9 cellular contexts compared by ENCODE assay signal in genomic region chr9:21194867-21195776, GRCh38. TPM values are rescaled to one million over a fixed set of nuclear protein-coding genes. Genes with fewer than 3 reads are reported as not detected.
DNase-seq lines count a peak whose midpoint lies in the region; ATAC-seq, FAIRE-seq and TF ChIP-seq lines count a peak whose summit lies in the region.
"Not testable (repeated sequence)": the region's sequence is repeated elsewhere in the genome, so short reads cannot be mapped to it uniquely, and the experiment has no call there.
"Had no signal": no experiment of that assay in that cellular context is flagged by ENCODE, and none has a peak within 500 bp of the region (broad histone marks: within the 10 kb centered on the region; RNA-seq: fewer than 3 reads in every experiment).

No MANE protein-coding gene starts in this region.

- H3K9me3 Mint-ChIP-seq in activated T-helper 17 cell treated with anti-CD3 and anti-CD28 coated beads, Interleukin-2, amount 50 U/mL, for 72 hours; naive thymus-derived CD8-positive, alpha-beta T cell: not testable (repeated sequence)

- H3K27me3 Mint-ChIP-seq in activated T-helper 17 cell treated with anti-CD3 and anti-CD28 coated beads, Interleukin-2, amount 50 U/mL, for 72 hours; naive thymus-derived CD8-positive, alpha-beta T cell: not testable (repeated sequence)

- peak; percentile 70 for FAIRE-seq in GM12892 (lab: Jason Lieb, UNC)

- ATAC-seq in GM21786 (IDR thresholded peaks at IDR 0.05; ENCODE audit: unreplicated experiment) (peak; percentile 94), HG03460 (IDR thresholded peaks at IDR 0.05; ENCODE audit: unreplicated experiment) (peak; percentile 87)
- ATAC-seq in activated T-helper 17 cell treated with anti-CD3 and anti-CD28 coated beads, Interleukin-2, amount 50 U/mL, for 72 hours (replicated peaks), result peak; percentile 76
- ATAC-seq in naive thymus-derived CD8-positive, alpha-beta T cell, result peak; percentile 91 to 97

- not testable (repeated sequence) for H3K27ac Mint-ChIP-seq in activated T-helper 17 cell treated with anti-CD3 and anti-CD28 coated beads, Interleukin-2, amount 50 U/mL, for 72 hours; naive thymus-derived CD8-positive, alpha-beta T cell

- peak overlapping the region; percentile 40 for H3K4me3 Mint-ChIP-seq in activated T-helper 17 cell treated with anti-CD3 and anti-CD28 coated beads, Interleukin-2, amount 50 U/mL, for 72 hours
- peak overlapping the region; percentile 33 to 78 (median 56) for H3K4me3 Mint-ChIP-seq in naive thymus-derived CD8-positive, alpha-beta T cell

- not testable (repeated sequence) for H3K36me3 Mint-ChIP-seq in activated T-helper 17 cell treated with anti-CD3 and anti-CD28 coated beads, Interleukin-2, amount 50 U/mL, for 72 hours (ENCODE audit: low read depth); naive thymus-derived CD8-positive, alpha-beta T cell

- peak; percentile 52 for TF ChIP-seq CTCF in fibroblast of mammary gland (conservative IDR thresholded peaks at IDR 0.05; ENCODE audit: control insufficient read depth, insufficient read depth, low read depth, low read length)

- DNase-seq in A172 (ENCODE audit: low spot score) (peak; percentile 25), OCI-M1 (lab: John Stamatoyannopoulos, UW) (peak; percentile 74), fibroblast of mammary gland (ENCODE audit: low read depth) (peak; percentile 21)
- not testable (repeated sequence) for DNase-seq in GM12892 (ENCODE audit: insufficient read length)
- peak in 7 of 10 donors; percentile 6 to 57 (median 43) for DNase-seq in naive thymus-derived CD8-positive, alpha-beta T cell

- POLR2A ChIA-PET in naive thymus-derived CD8-positive, alpha-beta T cell (lab: Charles Lee), result not testable (repeated sequence)

- not testable (repeated sequence) for H3K4me1 Mint-ChIP-seq in activated T-helper 17 cell treated with anti-CD3 and anti-CD28 coated beads, Interleukin-2, amount 50 U/mL, for 72 hours; naive thymus-derived CD8-positive, alpha-beta T cell

- H3K4me3 ChIP-seq in fibroblast of mammary gland (ENCODE audit: control insufficient read depth, low read depth, low read length), result not testable (repeated sequence)

- TF ChIP-seq POLR2A in GM12892 (IDR thresholded peaks at IDR 0.05; ENCODE audit: low read depth, low read length), result not testable (repeated sequence)

RNA-seq across cellular contexts. Expression of gene IFNA7, which starts 6.9 kb away (rescaled TPM):
- not detected in 2 replicates for total RNA-seq in A172 (2014; rRNA removed; shearing (Covaris generic))
- polyA plus RNA-seq in GM12892 (2012; ENCODE audit: missing spikeins), result not detected
- not detected for total RNA-seq in activated T-helper 17 cell treated with anti-CD3 and anti-CD28 coated beads, Interleukin-2, amount 50 U/mL, for 72 hours
- not detected for total RNA-seq in naive thymus-derived CD8-positive, alpha-beta T cell
- polyA plus RNA-seq in naive thymus-derived CD8-positive, alpha-beta T cell, result not detected
- total RNA-seq: occipital lobe had no signal

RNA-seq across cellular contexts. Expression of gene IFNA4, which starts 7.7 kb away (rescaled TPM):
- total RNA-seq in A172 (2014; rRNA removed; shearing (Covaris generic)), result not detected in 2 replicates
- not detected for polyA plus RNA-seq in GM12892 (2012; ENCODE audit: missing spikeins)
- total RNA-seq in activated T-helper 17 cell treated with anti-CD3 and anti-CD28 coated beads, Interleukin-2, amount 50 U/mL, for 72 hours, result not detected
- total RNA-seq in naive thymus-derived CD8-positive, alpha-beta T cell, result not detected
- not detected for polyA plus RNA-seq in naive thymus-derived CD8-positive, alpha-beta T cell
- total RNA-seq: occipital lobe had no signal

RNA-seq across cellular contexts. Expression of gene IFNA10, which starts 11.8 kb away (rescaled TPM):
- total RNA-seq in A172 (2014; rRNA removed; shearing (Covaris generic)), result not detected in 2 replicates
- not detected for polyA plus RNA-seq in GM12892 (2012; ENCODE audit: missing spikeins)
- not detected for total RNA-seq in activated T-helper 17 cell treated with anti-CD3 and anti-CD28 coated beads, Interleukin-2, amount 50 U/mL, for 72 hours
- total RNA-seq in naive thymus-derived CD8-positive, alpha-beta T cell, result not detected
- not detected for polyA plus RNA-seq in naive thymus-derived CD8-positive, alpha-beta T cell
- total RNA-seq: occipital lobe had no signal

RNA-seq across cellular contexts. Expression of gene IFNA16, which starts 22.0 kb away (rescaled TPM):
- not detected in 2 replicates for total RNA-seq in A172 (2014; rRNA removed; shearing (Covaris generic))
- polyA plus RNA-seq in GM12892 (2012; ENCODE audit: missing spikeins), result not detected
- total RNA-seq in activated T-helper 17 cell treated with anti-CD3 and anti-CD28 coated beads, Interleukin-2, amount 50 U/mL, for 72 hours, result not detected
- not detected for total RNA-seq in naive thymus-derived CD8-positive, alpha-beta T cell
- not detected for polyA plus RNA-seq in naive thymus-derived CD8-positive, alpha-beta T cell
- total RNA-seq: occipital lobe had no signal

RNA-seq across cellular contexts. Expression of gene IFNA21, which starts 28.7 kb away (rescaled TPM):
- not detected in 2 replicates for total RNA-seq in A172 (2014; rRNA removed; shearing (Covaris generic))
- polyA plus RNA-seq in GM12892 (2012; ENCODE audit: missing spikeins), result not detected
- total RNA-seq in activated T-helper 17 cell treated with anti-CD3 and anti-CD28 coated beads, Interleukin-2, amount 50 U/mL, for 72 hours, result not detected
- total RNA-seq in naive thymus-derived CD8-positive, alpha-beta T cell, result not detected
- not detected for polyA plus RNA-seq in naive thymus-derived CD8-positive, alpha-beta T cell
- total RNA-seq: occipital lobe had no signal
